In genomic region chr3:96259-96658, GRCh38 we compare ENCODE assay signal across 26 cellular contexts.
DNase-seq lines count a peak whose midpoint lies in the region; ATAC-seq, FAIRE-seq and TF ChIP-seq lines count a peak whose summit lies in the region.
"Had no signal": no experiment of that assay in that cellular context is flagged by ENCODE, and none has a peak within 500 bp of the region (broad histone marks: within the 10 kb centered on the region; RNA-seq: fewer than 3 reads in every experiment).

No MANE protein-coding gene starts in this region.

- H3K9ac ChIP-seq in HepG2 (ENCODE audit: insufficient read depth, low read depth, low read length), result no peak overlapping the region
- H3K9ac ChIP-seq: BLaER1 had no signal

- no peak overlapping the region for H3K4me3 Mint-ChIP-seq in WTC11
- H3K4me3 Mint-ChIP-seq: CD14-positive monocyte; CD4-positive, alpha-beta memory T cell; CD4-positive, CD25-positive, alpha-beta regulatory T cell; CD8-positive, alpha-beta memory T cell had no signal

- H3K36me3 ChIP-seq in HepG2 (replicated peaks in 1 of 2; ENCODE audit: control insufficient read depth in 1 of 2, insufficient read depth in 2 of 2, low read length in 2 of 2), result no peaks in the 10 kb centered on the region
- H3K36me3 ChIP-seq in right lobe of liver, result no peaks in the 10 kb centered on the region
- H3K36me3 ChIP-seq: BE2C, BLaER1 had no signal

- no peak overlapping the region for H3K4me2 ChIP-seq in HepG2 (ENCODE audit: low read depth, low read length)
- H3K4me2 ChIP-seq: BLaER1 had no signal

- TF ChIP-seq RAD21 in HepG2 (CRISPR knock-in tag; IDR thresholded peaks at IDR 0.05), result no peak

- CTCF ChIA-PET in HepG2 (lab: Yijun Ruan, JAX; ENCODE audit: low intra/inter-chr PET ratio, low total read pairs), result no interaction called here
- CTCF ChIA-PET in WTC11 (lab: Charles Lee), result no interaction called here

- no peak overlapping the region for H3K27ac Mint-ChIP-seq in WTC11
- H3K27ac Mint-ChIP-seq: CD4-positive, alpha-beta memory T cell; CD4-positive, CD25-positive, alpha-beta regulatory T cell; CD8-positive, alpha-beta memory T cell had no signal

- BruUV-seq in HepG2 (replicated peaks; lab: Mats Ljungman, UMichigan), result no TSS peak

- H4K20me1 ChIP-seq in HepG2 (ENCODE audit: insufficient read depth, low read length), result no peaks in the 10 kb centered on the region
- H4K20me1 ChIP-seq: BLaER1 had no signal

- DNase-seq in HepG2 (ENCODE audit: low spot score) (peak; percentile 8), right lobe of liver (no peak), WTC11 (ENCODE audit: low spot score) (no peak), GM19238 (ENCODE audit: insufficient read length, low spot score) (no peak), HPDE6-E6E7 (ENCODE audit: extremely low spot score) (no peak)
- DNase-seq: 8988T; ACHN; BE2C; C1 segment of cervical spinal cord; CD4-positive, alpha-beta memory T cell; CD4-positive, CD25-positive, alpha-beta regulatory T cell; CD8-positive, alpha-beta memory T cell; COR-L47; DMS 273 treated with DMSO at 0.1 percent for 48 hours; DMS153; DMS53; DMS79; DND-41; EL; GDM1 had no signal

- no peak overlapping the region for H2AFZ ChIP-seq in HepG2 (ENCODE audit: low read length)

- TF ChIP-seq CTCF in HepG2 (CRISPR knock-in tag; IDR thresholded peaks at IDR 0.05) (no peak), right lobe of liver (IDR thresholded peaks at IDR 0.05) (no peak), WTC11 (IDR thresholded peaks at IDR 0.05) (no peak)

- H3K27me3 Mint-ChIP-seq in WTC11 (ENCODE audit: low read depth), result no peaks in the 10 kb centered on the region; the same call in 1 of the 2 replicates
- H3K27me3 Mint-ChIP-seq: CD8-positive, alpha-beta memory T cell had no signal

- H3K9me3 Mint-ChIP-seq in WTC11, result peaks cover 91% of the 10 kb centered on the region
- H3K9me3 Mint-ChIP-seq: CD8-positive, alpha-beta memory T cell had no signal

- FAIRE-seq in HepG2 (lab: Jason Lieb, UNC), result no peak
- FAIRE-seq: A204.1, GM12878, GM12892, GM19239 had no signal

- H3K4me3 ChIP-seq in HepG2 (replicated peaks in 1 of 3; ENCODE audit: insufficient read depth in 1 of 3, low read depth in 2 of 3, low read length in 3 of 3), result no peak overlapping the region
- no peak overlapping the region for H3K4me3 ChIP-seq in right lobe of liver
- H3K4me3 ChIP-seq: BLaER1, GM12878 had no signal

- TF ChIP-seq EP300 in HepG2 (IDR thresholded peaks at IDR 0.05; ENCODE audit: low read depth in 2 of 2, low read length in 2 of 2), result no peak
- no peak for TF ChIP-seq EP300 in HepG2 (CRISPR knock-in tag; IDR thresholded peaks at IDR 0.05; ENCODE audit: borderline replicate concordance)

- H3K27ac ChIP-seq in HepG2 (ENCODE audit: extremely low read length, insufficient read depth, low read length) (no peak overlapping the region), right lobe of liver (no peak overlapping the region)
- H3K27ac ChIP-seq: BLaER1 had no signal

- in situ Hi-C loops in HepG2 (cut with HindIII; ENCODE audit: extremely low pct_ligation_motif_present, low pct_unique_long_range_greater_than_20kb), result no loop called here

- WGBS in HepG2 (ENCODE audit: low lambda C conversion rate), result 2% methylated on average over 4 of the region's 4 CpGs
- WGBS in right lobe of liver (ENCODE audit: insufficient coverage, low coverage, low lambda C conversion rate, missing lambda C conversion rate), result 57% methylated on average over 4 of the region's 4 CpGs

- peaks cover 77% of the 10 kb centered on the region for H3K36me3 Mint-ChIP-seq in WTC11
- H3K36me3 Mint-ChIP-seq: CD14-positive monocyte; CD4-positive, alpha-beta memory T cell; CD4-positive, CD25-positive, alpha-beta regulatory T cell; CD8-positive, alpha-beta memory T cell had no signal

- ATAC-seq in HepG2, result peak; percentile 62
- no peak for ATAC-seq in right lobe of liver
- no peak for ATAC-seq in WTC11
- ATAC-seq: GM12878 had no signal

- H3K4me1 ChIP-seq in HepG2 (ENCODE audit: insufficient read depth, low read length) (peaks cover 7% of the 10 kb centered on the region), right lobe of liver (no peaks in the 10 kb centered on the region)
- H3K4me1 ChIP-seq: BE2C, BLaER1 had no signal

- H3K9me3 ChIP-seq in HepG2 (ENCODE audit: low read length) (peaks cover 16% of the 10 kb centered on the region; the same call in 1 of the 2 replicates), right lobe of liver (no peaks in the 10 kb centered on the region)
- H3K9me3 ChIP-seq: BE2C, BLaER1 had no signal

- no peaks in the 10 kb centered on the region for H3K4me1 Mint-ChIP-seq in WTC11
- H3K4me1 Mint-ChIP-seq: CD14-positive monocyte; CD4-positive, alpha-beta memory T cell; CD4-positive, CD25-positive, alpha-beta regulatory T cell; CD8-positive, alpha-beta memory T cell had no signal

- intact Hi-C loops in HepG2 (cut with micrococcal nuclease; ENCODE audit: unreplicated experiment), result no loop called here
- intact Hi-C loops in right lobe of liver (cut with DNase I), result no loop called here

- no peaks in the 10 kb centered on the region for H3K79me2 ChIP-seq in HepG2 (ENCODE audit: insufficient read depth, low read length)

- no peak for TF ChIP-seq POLR2A in HepG2 (IDR thresholded peaks at IDR 0.05; ENCODE audit: insufficient read depth in 1 of 2, low read depth in 2 of 2, low read length in 2 of 2)
- TF ChIP-seq POLR2A in right lobe of liver (IDR thresholded peaks at IDR 0.05), result no peak

- POLR2A ChIA-PET in HepG2 (lab: Yijun Ruan, JAX), result no interaction called here
- POLR2A ChIA-PET in WTC11 (lab: Charles Lee), result no interaction called here

- no peaks in the 10 kb centered on the region for H3K27me3 ChIP-seq in HepG2 (ENCODE audit: control insufficient read depth in 1 of 2, insufficient read depth in 2 of 2, low read length in 2 of 2)
- H3K27me3 ChIP-seq in right lobe of liver, result no peaks in the 10 kb centered on the region
- H3K27me3 ChIP-seq: BE2C, BLaER1 had no signal

TF ChIP-seq in HepG2, 621 proteins besides CTCF, POLR2A, EP300 and RAD21 (continues in another document):
- TF ChIP-seq ATF4 (CRISPR knock-in tag; IDR thresholded peaks at IDR 0.05) (peak in 1 of 2 experiments; percentile 83; a peak in 2 of 4 replicates), CEBPG (CRISPR knock-in tag; IDR thresholded peaks at IDR 0.05) (peak; percentile 61), DR1 (CRISPR knock-in tag; IDR thresholded peaks at IDR 0.05) (no peak), CEBPB (IDR thresholded peaks at IDR 0.05; ENCODE audit: borderline replicate concordance, low read depth, low read length) (peak; percentile 65), ZNF513 (CRISPR knock-in tag; conservative IDR thresholded peaks at IDR 0.05) (no peak), PAF1 (CRISPR knock-in tag; IDR thresholded peaks at IDR 0.05) (no peak), NFIB (CRISPR knock-in tag; IDR thresholded peaks at IDR 0.05; ENCODE audit: borderline replicate concordance) (no peak)

TF ChIP-seq in WTC11, 78 proteins besides CTCF, POLR2A, EP300 and RAD21:
- TF ChIP-seq FOXK1 (CRISPR knock-in tag; IDR thresholded peaks at IDR 0.05) (no peak), USF2 (CRISPR knock-in tag; IDR thresholded peaks at IDR 0.05) (no peak), ATF2 (CRISPR knock-in tag; IDR thresholded peaks at IDR 0.05; ENCODE audit: borderline replicate concordance, low read depth) (no peak), NR2C2 (CRISPR knock-in tag; IDR thresholded peaks at IDR 0.05) (no peak), MYBL2 (CRISPR knock-in tag; IDR thresholded peaks at IDR 0.05) (no peak), ELF4 (CRISPR knock-in tag; IDR thresholded peaks at IDR 0.05; ENCODE audit: low read depth) (no peak), GABPB1 (CRISPR knock-in tag; IDR thresholded peaks at IDR 0.05) (peak; percentile 56), PRRX2 (CRISPR knock-in tag; IDR thresholded peaks at IDR 0.05) (no peak)

Comparison
In these comparisons a context has a peak if more than half of its experiments do, and no peak if none do; other contexts are left out.
1. Of the 50 proteins assayed by ChIP-seq in both HepG2 and WTC11: peak only in HepG2: none; only in WTC11: GABPB1; in both: none; in neither: 49.